ENCODE assay signal across 17 cellular contexts in the genomic region with DNA sequence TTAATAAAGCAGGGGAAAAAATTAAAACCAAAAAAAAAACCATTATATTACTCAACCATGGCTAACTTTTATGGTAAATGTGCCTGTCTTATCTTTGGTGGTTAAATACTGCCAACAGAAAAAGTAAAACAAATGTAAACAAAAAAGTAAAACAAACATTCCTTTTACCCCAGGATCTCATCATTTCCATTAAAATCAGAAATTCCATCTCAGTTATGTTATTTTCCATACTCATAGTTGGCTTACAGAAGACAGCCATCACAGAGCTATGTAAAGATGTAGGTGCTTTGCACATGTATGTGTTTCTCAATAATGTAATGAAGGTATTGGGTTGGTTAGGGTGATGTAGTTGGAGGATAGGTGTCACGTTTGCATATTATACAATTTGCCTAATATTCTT.
DNase-seq lines count a peak whose midpoint lies in the region; ATAC-seq and TF ChIP-seq lines count a peak whose summit lies in the region.
"Had no signal": no experiment of that assay in that cellular context is flagged by ENCODE, and none has a peak within 500 bp of the region (broad histone marks: within the 10 kb centered on the region; RNA-seq: fewer than 3 reads in every experiment).

No MANE protein-coding gene starts in this region.

- TF ChIP-seq POLR2A in IMR-90 (IDR thresholded peaks at IDR 0.05; ENCODE audit: low read depth, low read length) = no peak

- in situ Hi-C loops in IMR-90 (cut with MboI; ENCODE audit: low sequenced_read_pairs) = no loop called here

- DNase-seq in IMR-90 (peak; percentile 27), choroid plexus epithelial cell (ENCODE audit: low read depth) (peak; percentile 2), iris pigment epithelial cell (ENCODE audit: low read depth) (peak; percentile 7), BE2C (no peak)
- DNase-seq in activated T-cell treated with anti-CD3 and anti-CD28 coated beads, Interleukin-2, amount 50 U/mL, for 4 hours = no peak
- DNase-seq: Caco-2; CD4-positive, CD25-positive, alpha-beta regulatory T cell; CD8-positive, alpha-beta T cell; DMS153; DND-41; GF-D8; GM23248; H7; HCEC 1CT had no signal

- TF ChIP-seq RAD21 in IMR-90 (IDR thresholded peaks at IDR 0.05; ENCODE audit: low read length) = no peak

- H3K18ac ChIP-seq in IMR-90 (ENCODE audit: low read depth, low read length) = no peak overlapping the region

- no peak overlapping the region for H4K91ac ChIP-seq in IMR-90 (ENCODE audit: insufficient read depth, low read depth, low read length)

- H3K9me3 ChIP-seq in IMR-90 (ENCODE audit: control insufficient read depth, insufficient read depth, low read length) (no peaks in the 10 kb centered on the region), BE2C (no peaks in the 10 kb centered on the region)
- H3K9me3 ChIP-seq: BLaER1, Caco-2 had no signal

- POLR2A ChIA-PET in IMR-90 (lab: Charles Lee; ENCODE audit: unreplicated experiment) = no interaction called here

- no peak overlapping the region for H4K8ac ChIP-seq in IMR-90 (ENCODE audit: low read depth in 2 of 2, low read length in 2 of 2)

- no peaks in the 10 kb centered on the region for H3K4me1 Mint-ChIP-seq in activated T-cell treated with anti-CD3 and anti-CD28 coated beads, Interleukin-2, amount 50 U/mL, for 4 hours (ENCODE audit: low read depth)
- H3K4me1 Mint-ChIP-seq: CD4-positive, CD25-positive, alpha-beta regulatory T cell had no signal

- H2BK120ac ChIP-seq in IMR-90 (ENCODE audit: low read depth, low read length) = no peak overlapping the region

- no peak overlapping the region for H3K9ac ChIP-seq in IMR-90 (ENCODE audit: low read depth, low read length)
- H3K9ac ChIP-seq: BLaER1, GM23248 had no signal

- H3K27me3 Mint-ChIP-seq in activated T-cell treated with anti-CD3 and anti-CD28 coated beads, Interleukin-2, amount 50 U/mL, for 4 hours (ENCODE audit: low read depth) = no peaks in the 10 kb centered on the region
- H3K27me3 Mint-ChIP-seq: CD4-positive, CD25-positive, alpha-beta regulatory T cell had no signal

- no peaks in the 10 kb centered on the region for H4K20me1 ChIP-seq in IMR-90 (ENCODE audit: insufficient read depth, low read length)
- H4K20me1 ChIP-seq: BLaER1 had no signal

- ATAC-seq in IMR-90 (ENCODE audit: low read depth) (peak; percentile 37; the same call in 1 of the 2 replicates), HG02852 (IDR thresholded peaks at IDR 0.05; ENCODE audit: unreplicated experiment) (no peak)
- ATAC-seq in activated T-cell treated with anti-CD3 and anti-CD28 coated beads, Interleukin-2, amount 50 U/mL, for 4 hours = no peak
- ATAC-seq: CD8-positive, alpha-beta T cell had no signal

- intact Hi-C loops in IMR-90 (cut with micrococcal nuclease) = no loop called here

- no TSS peak for BruUV-seq in IMR-90 (replicated peaks; lab: Mats Ljungman, UMichigan)

- no peak overlapping the region for H2BK5ac ChIP-seq in IMR-90 (ENCODE audit: low read depth, low read length, poor library complexity, severe bottlenecking)

- H2AK9ac ChIP-seq in IMR-90 (replicated peaks; ENCODE audit: low read depth, low read length, poor library complexity) = no peak overlapping the region

- no peak overlapping the region for H3K23ac ChIP-seq in IMR-90 (ENCODE audit: low read depth, low read length)

- no peak overlapping the region for H3K4me3 ChIP-seq in IMR-90 (ENCODE audit: insufficient read depth, low read depth, low read length)
- no peak overlapping the region for H3K4me3 ChIP-seq in choroid plexus epithelial cell (ENCODE audit: low read depth, low read length)
- H3K4me3 ChIP-seq in BE2C (ENCODE audit: low read depth, low read length) = no peak overlapping the region
- H3K4me3 ChIP-seq: BLaER1, GM23248 had no signal

- H2BK20ac ChIP-seq in IMR-90 (ENCODE audit: low read depth, low read length) = no peak overlapping the region

- H3K4ac ChIP-seq in IMR-90 (ENCODE audit: low read depth, low read length) = no peak overlapping the region

- no peaks in the 10 kb centered on the region; the same call in 1 of the 2 replicates for H3K4me1 ChIP-seq in IMR-90 (ENCODE audit: control insufficient read depth, insufficient read depth, low read length)
- H3K4me1 ChIP-seq in BE2C = no peaks in the 10 kb centered on the region
- H3K4me1 ChIP-seq: BLaER1, Caco-2 had no signal

- no peak overlapping the region for H3K4me3 Mint-ChIP-seq in activated T-cell treated with anti-CD3 and anti-CD28 coated beads, Interleukin-2, amount 50 U/mL, for 4 hours
- H3K4me3 Mint-ChIP-seq: CD4-positive, CD25-positive, alpha-beta regulatory T cell; CD8-positive, alpha-beta T cell had no signal

- H3K56ac ChIP-seq in IMR-90 (ENCODE audit: extremely low read depth, insufficient read depth, low read length) = no peak overlapping the region

- no peaks in the 10 kb centered on the region for H3K79me1 ChIP-seq in IMR-90 (ENCODE audit: low read depth in 1 of 2, low read length in 2 of 2)

- no peaks in the 10 kb centered on the region; the same call in 1 of the 2 replicates for H3K9me1 ChIP-seq in IMR-90 (ENCODE audit: insufficient read depth, low read length)

- H3K27me3 ChIP-seq in IMR-90 (ENCODE audit: control insufficient read depth, insufficient read depth, low read length) (no peaks in the 10 kb centered on the region), BE2C (no peaks in the 10 kb centered on the region)
- H3K27me3 ChIP-seq: BLaER1 had no signal

- H4K5ac ChIP-seq in IMR-90 (ENCODE audit: low read depth, low read length) = no peak overlapping the region

- dilution Hi-C loops in IMR-90 (cut with HindIII; ENCODE audit: low sequenced_read_pairs, unreplicated experiment) = no loop called here

- no peak overlapping the region for H3K4me2 ChIP-seq in IMR-90 (ENCODE audit: low read depth, low read length)
- H3K4me2 ChIP-seq: BLaER1 had no signal

- no peak overlapping the region for H2BK15ac ChIP-seq in IMR-90 (ENCODE audit: low read depth, low read length)

- H3K27ac ChIP-seq in IMR-90 (ENCODE audit: insufficient read depth, low read length) = no peak overlapping the region
- H3K27ac ChIP-seq: BLaER1, C4-2B, GM23248 had no signal

- H3K36me3 Mint-ChIP-seq in activated T-cell treated with anti-CD3 and anti-CD28 coated beads, Interleukin-2, amount 50 U/mL, for 4 hours (ENCODE audit: insufficient read depth) = no peaks in the 10 kb centered on the region
- H3K36me3 Mint-ChIP-seq: CD4-positive, CD25-positive, alpha-beta regulatory T cell; CD8-positive, alpha-beta T cell had no signal

- TF ChIP-seq CTCF in IMR-90 (conservative IDR thresholded peaks at IDR 0.05; ENCODE audit: low read depth, low read length) = no peak
- no peak for TF ChIP-seq CTCF in choroid plexus epithelial cell (conservative IDR thresholded peaks at IDR 0.05; ENCODE audit: low read depth, low read length)
- TF ChIP-seq CTCF in BE2C (IDR thresholded peaks at IDR 0.05; ENCODE audit: low read depth, low read length) = no peak

- H2AK5ac ChIP-seq in IMR-90 (ENCODE audit: low read depth, low read length) = no peak overlapping the region

- peaks cover 8% of the 10 kb centered on the region for H3K9me3 Mint-ChIP-seq in activated T-cell treated with anti-CD3 and anti-CD28 coated beads, Interleukin-2, amount 50 U/mL, for 4 hours

- H3K36me3 ChIP-seq in IMR-90 (ENCODE audit: control insufficient read depth, insufficient read depth, low read length) (no peaks in the 10 kb centered on the region), BE2C (no peaks in the 10 kb centered on the region)
- H3K36me3 ChIP-seq: BLaER1 had no signal

- no peak overlapping the region for H2AFZ ChIP-seq in IMR-90 (replicated peaks; ENCODE audit: low read length, poor library complexity)
- H2AFZ ChIP-seq: GM23248 had no signal

- WGBS in IMR-90 (ENCODE audit: extremely low coverage in 2 of 2, insufficient read length in 1 of 2), 2 experiments = no CpG with 5 or more reads among the region's 1 CpG

- CTCF ChIA-PET in IMR-90 (lab: Yijun Ruan, JAX) = no interaction called here

- H3K14ac ChIP-seq in IMR-90 (replicated peaks; ENCODE audit: low read depth, low read length) = no peak overlapping the region

TF ChIP-seq in IMR-90, 13 proteins besides CTCF, POLR2A, EP300 and RAD21:
- TF ChIP-seq CEBPB (IDR thresholded peaks at IDR 0.05; ENCODE audit: low read depth, low read length) (no peak), RCOR1 (IDR thresholded peaks at IDR 0.05; ENCODE audit: insufficient replicate concordance, low read length) (no peak), MXI1 (IDR thresholded peaks at IDR 0.05; ENCODE audit: borderline replicate concordance, low read depth, low read length) (no peak), BHLHE40 (IDR thresholded peaks at IDR 0.05; ENCODE audit: low read depth, low read length) (no peak), MAZ (IDR thresholded peaks at IDR 0.05; ENCODE audit: borderline replicate concordance, low read depth, low read length) (no peak), CHD1 (IDR thresholded peaks at IDR 0.05; ENCODE audit: low read depth, low read length) (no peak), NFE2L2 (IDR thresholded peaks at IDR 0.05; ENCODE audit: low read depth, low read length) (no peak), FOS (IDR thresholded peaks at IDR 0.05; ENCODE audit: low read depth, low read length) (no peak)
- TF ChIP-seq, protein P1, sequence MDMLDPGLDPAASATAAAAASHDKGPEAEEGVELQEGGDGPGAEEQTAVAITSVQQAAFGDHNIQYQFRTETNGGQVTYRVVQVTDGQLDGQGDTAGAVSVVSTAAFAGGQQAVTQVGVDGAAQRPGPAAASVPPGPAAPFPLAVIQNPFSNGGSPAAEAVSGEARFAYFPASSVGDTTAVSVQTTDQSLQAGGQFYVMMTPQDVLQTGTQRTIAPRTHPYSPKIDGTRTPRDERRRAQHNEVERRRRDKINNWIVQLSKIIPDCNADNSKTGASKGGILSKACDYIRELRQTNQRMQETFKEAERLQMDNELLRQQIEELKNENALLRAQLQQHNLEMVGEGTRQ (IDR thresholded peaks at IDR 0.05; ENCODE audit: low read depth, low read length) = no peak

Comparison
In these comparisons a context has a peak if more than half of its experiments do, and no peak if none do; other contexts are left out.
1. DNase-seq: peak in IMR-90 (single experiment), choroid plexus epithelial cell (single experiment) and iris pigment epithelial cell (single experiment); none in activated T-cell treated with anti-CD3 and anti-CD28 coated beads, Interleukin-2, amount 50 U/mL, for 4 hours (single experiment) and BE2C (single experiment).